ENCODE assay signal across 22 cellular contexts in the genomic region with DNA sequence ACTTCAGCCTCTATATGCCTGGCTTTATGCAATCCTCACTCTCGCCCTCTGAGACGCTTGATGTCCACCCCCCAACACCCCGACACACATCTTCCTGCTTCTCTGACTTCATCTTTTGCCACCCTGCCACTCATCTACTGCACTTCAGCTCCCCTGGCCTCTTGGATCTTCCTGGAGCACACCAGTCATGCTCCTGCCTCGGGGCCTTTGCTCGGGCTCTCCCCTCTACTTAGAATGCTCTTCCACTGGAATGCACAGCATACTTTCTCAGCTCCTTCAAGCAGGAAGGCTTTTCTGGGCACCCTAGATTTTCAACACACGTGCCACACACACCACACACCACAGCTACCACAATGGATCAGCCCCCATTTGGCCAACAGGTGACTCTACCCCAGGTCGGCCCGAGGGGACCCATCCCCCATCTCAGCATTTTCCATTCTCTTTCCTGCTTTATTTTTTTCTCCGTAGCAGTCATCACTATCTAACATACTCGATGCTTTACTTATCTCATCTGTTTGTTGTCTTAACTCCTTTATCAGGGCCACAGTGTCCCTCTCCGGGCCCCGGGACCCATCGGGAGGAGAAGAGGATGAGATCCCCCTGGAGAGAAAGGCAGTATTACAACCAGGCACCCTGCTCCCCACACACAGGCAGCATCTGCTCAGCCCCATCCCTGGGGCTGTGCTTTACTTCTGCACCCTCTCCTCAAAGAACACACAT. TPM values are rescaled to one million over a fixed set of nuclear protein-coding genes. Genes with fewer than 3 reads are reported as not detected.
DNase-seq lines count a peak whose midpoint lies in the region; ATAC-seq and TF ChIP-seq lines count a peak whose summit lies in the region.
"Had no signal": no experiment of that assay in that cellular context is flagged by ENCODE, and none has a peak within 500 bp of the region (broad histone marks: within the 10 kb centered on the region; RNA-seq: fewer than 3 reads in every experiment).

No MANE protein-coding gene starts in this region.

- H3K27ac Mint-ChIP-seq in activated naive CD8-positive, alpha-beta T cell treated with anti-CD3 and anti-CD28 coated beads, Interleukin-2, amount 10 ng/mL, durations not matched to agents 7 days and 5 days, result peak overlapping the region; percentile 6
- no peak overlapping the region for H3K27ac Mint-ChIP-seq in activated naive CD8-positive, alpha-beta T cell treated with anti-CD3 and anti-CD28 coated beads for 36 hours
- H3K27ac Mint-ChIP-seq in endodermal cell (no peak overlapping the region), osteocyte (ENCODE audit: unreplicated experiment) (no peak overlapping the region)
- H3K27ac Mint-ChIP-seq: B cell; CD4-positive, CD25-positive, alpha-beta regulatory T cell; CD8-positive, alpha-beta T cell had no signal

- H3K4me3 Mint-ChIP-seq in activated naive CD8-positive, alpha-beta T cell treated with anti-CD3 and anti-CD28 coated beads, Interleukin-2, amount 10 ng/mL, durations not matched to agents 7 days and 5 days, result no peak overlapping the region
- H3K4me3 Mint-ChIP-seq in activated naive CD8-positive, alpha-beta T cell treated with anti-CD3 and anti-CD28 coated beads for 36 hours, result no peak overlapping the region
- H3K4me3 Mint-ChIP-seq in endodermal cell (no peak overlapping the region), osteocyte (ENCODE audit: unreplicated experiment) (no peak overlapping the region)
- H3K4me3 Mint-ChIP-seq: B cell; CD8-positive, alpha-beta T cell had no signal

- H3K9ac ChIP-seq in endodermal cell (ENCODE audit: extremely low read depth, low read length, poor library complexity, severe bottlenecking), result no peak overlapping the region
- no peak overlapping the region for H3K9ac ChIP-seq in Karpas-422 (ENCODE audit: low read length)
- H3K9ac ChIP-seq: BLaER1 had no signal

- peaks cover 5% of the 10 kb centered on the region for H3K27me3 Mint-ChIP-seq in activated naive CD8-positive, alpha-beta T cell treated with anti-CD3 and anti-CD28 coated beads, Interleukin-2, amount 10 ng/mL, durations not matched to agents 7 days and 5 days
- H3K27me3 Mint-ChIP-seq in activated naive CD8-positive, alpha-beta T cell treated with anti-CD3 and anti-CD28 coated beads for 36 hours, result peaks cover 18% of the 10 kb centered on the region
- H3K27me3 Mint-ChIP-seq in endodermal cell (ENCODE audit: insufficient read depth) (peaks cover 34% of the 10 kb centered on the region), osteocyte (ENCODE audit: unreplicated experiment) (peaks cover 28% of the 10 kb centered on the region)

- DNase-seq in activated naive CD8-positive, alpha-beta T cell treated with anti-CD3 and anti-CD28 coated beads, Interleukin-2, amount 10 ng/mL, durations not matched to agents 7 days and 5 days, result no peak
- no peak for DNase-seq in activated naive CD8-positive, alpha-beta T cell treated with anti-CD3 and anti-CD28 coated beads for 36 hours
- DNase-seq in RPMI7951 (ENCODE audit: low read depth) (peak; percentile 16), endodermal cell (no peak), osteocyte (ENCODE audit: extremely low spot score, unreplicated experiment) (peak; percentile 67), Karpas-422 (no peak), substantia nigra (lab: John Stamatoyannopoulos, UW) (no peak)
- DNase-seq: CD4-positive, CD25-positive, alpha-beta regulatory T cell; CD8-positive, alpha-beta T cell; DMS 273 treated with DMSO at 0.1 percent for 48 hours; DMS53; DMS79 treated with DMSO at 0.1 percent for 48 hours; GF-D8; GOT3 had no signal

- no peak overlapping the region for H3K4me3 ChIP-seq in endodermal cell (ENCODE audit: low read length)
- no peak overlapping the region for H3K4me3 ChIP-seq in Karpas-422 (ENCODE audit: low read length)
- H3K4me3 ChIP-seq: BLaER1, HAP-1 had no signal

- H3K4me1 ChIP-seq in endodermal cell (ENCODE audit: control insufficient read depth, insufficient read depth, low read length) (no peaks in the 10 kb centered on the region), Karpas-422 (ENCODE audit: low read length) (no peaks in the 10 kb centered on the region)
- H3K4me1 ChIP-seq: HAP-1 had no signal

- TF ChIP-seq CTCF in endodermal cell (conservative IDR thresholded peaks at IDR 0.05) (peak; percentile 14), osteocyte (IDR thresholded peaks at IDR 0.05) (no peak)

- H3K4me2 ChIP-seq in Karpas-422 (ENCODE audit: low read depth, low read length, poor library complexity, severe bottlenecking), result no peak overlapping the region
- H3K4me2 ChIP-seq: BLaER1 had no signal

- no peaks in the 10 kb centered on the region for H3K36me3 Mint-ChIP-seq in activated naive CD8-positive, alpha-beta T cell treated with anti-CD3 and anti-CD28 coated beads, Interleukin-2, amount 10 ng/mL, durations not matched to agents 7 days and 5 days
- no peaks in the 10 kb centered on the region for H3K36me3 Mint-ChIP-seq in activated naive CD8-positive, alpha-beta T cell treated with anti-CD3 and anti-CD28 coated beads for 36 hours
- H3K36me3 Mint-ChIP-seq in endodermal cell (ENCODE audit: low read depth) (no peaks in the 10 kb centered on the region), osteocyte (ENCODE audit: unreplicated experiment) (no peaks in the 10 kb centered on the region)
- H3K36me3 Mint-ChIP-seq: CD4-positive, CD25-positive, alpha-beta regulatory T cell; CD8-positive, alpha-beta T cell had no signal

- no peaks in the 10 kb centered on the region for H3K79me2 ChIP-seq in Karpas-422 (ENCODE audit: low read length)

- no peaks in the 10 kb centered on the region for H3K9me3 Mint-ChIP-seq in activated naive CD8-positive, alpha-beta T cell treated with anti-CD3 and anti-CD28 coated beads, Interleukin-2, amount 10 ng/mL, durations not matched to agents 7 days and 5 days
- no peaks in the 10 kb centered on the region for H3K9me3 Mint-ChIP-seq in activated naive CD8-positive, alpha-beta T cell treated with anti-CD3 and anti-CD28 coated beads for 36 hours
- H3K9me3 Mint-ChIP-seq in endodermal cell (no peaks in the 10 kb centered on the region), osteocyte (ENCODE audit: unreplicated experiment) (no peaks in the 10 kb centered on the region)
- H3K9me3 Mint-ChIP-seq: CD8-positive, alpha-beta T cell had no signal

- H3K9me3 ChIP-seq in endodermal cell (ENCODE audit: control insufficient read depth, low read length) (no peaks in the 10 kb centered on the region), Karpas-422 (ENCODE audit: low read length) (no peaks in the 10 kb centered on the region)
- H3K9me3 ChIP-seq: BLaER1, HAP-1 had no signal

- ATAC-seq in activated naive CD8-positive, alpha-beta T cell treated with anti-CD3 and anti-CD28 coated beads, Interleukin-2, amount 10 ng/mL, durations not matched to agents 7 days and 5 days (ENCODE audit: low read depth), result no peak
- ATAC-seq in GM19395 (IDR thresholded peaks at IDR 0.05; ENCODE audit: unreplicated experiment), result no peak
- ATAC-seq: CD8-positive, alpha-beta T cell had no signal

- no peaks in the 10 kb centered on the region for H3K9me2 ChIP-seq in Karpas-422 (replicated peaks; ENCODE audit: insufficient read depth, low read length)

- no peaks in the 10 kb centered on the region for H4K20me1 ChIP-seq in Karpas-422 (ENCODE audit: insufficient read depth, low read depth, low read length)
- H4K20me1 ChIP-seq: BLaER1 had no signal

- no peaks in the 10 kb centered on the region for H3K36me3 ChIP-seq in endodermal cell (ENCODE audit: control insufficient read depth, insufficient read depth, low read length)
- no peaks in the 10 kb centered on the region for H3K36me3 ChIP-seq in Karpas-422 (ENCODE audit: insufficient read depth, low read length)
- H3K36me3 ChIP-seq: BLaER1, HAP-1 had no signal

- H3K27ac ChIP-seq in endodermal cell (ENCODE audit: low read depth, low read length), result no peak overlapping the region
- no peak overlapping the region for H3K27ac ChIP-seq in Karpas-422 (ENCODE audit: low read length)
- H3K27ac ChIP-seq in substantia nigra (ENCODE audit: low read depth, low read length, poor library complexity, severe bottlenecking), result no peak overlapping the region
- H3K27ac ChIP-seq: 22Rv1, BLaER1, C4-2B had no signal

- H3K27me3 ChIP-seq in endodermal cell (ENCODE audit: control insufficient read depth, insufficient read depth, low read length, poor library complexity, severe bottlenecking) (peaks cover 27% of the 10 kb centered on the region), Karpas-422 (ENCODE audit: low read length) (no peaks in the 10 kb centered on the region)
- H3K27me3 ChIP-seq: BLaER1 had no signal

- H3K4me1 Mint-ChIP-seq in activated naive CD8-positive, alpha-beta T cell treated with anti-CD3 and anti-CD28 coated beads, Interleukin-2, amount 10 ng/mL, durations not matched to agents 7 days and 5 days, result peaks cover 12% of the 10 kb centered on the region
- H3K4me1 Mint-ChIP-seq in activated naive CD8-positive, alpha-beta T cell treated with anti-CD3 and anti-CD28 coated beads for 36 hours, result peaks cover 3% of the 10 kb centered on the region
- H3K4me1 Mint-ChIP-seq in endodermal cell (peaks cover 15% of the 10 kb centered on the region), osteocyte (ENCODE audit: unreplicated experiment) (peaks cover 3% of the 10 kb centered on the region)

- H2AFZ ChIP-seq in Karpas-422 (ENCODE audit: low read length), result no peak overlapping the region

- POLR2A ChIA-PET in activated naive CD8-positive, alpha-beta T cell treated with anti-CD3 and anti-CD28 coated beads, Interleukin-2, amount 10 ng/mL, durations not matched to agents 7 days and 5 days (lab: Charles Lee), result no interaction called here

- WGBS in endodermal cell (ENCODE audit: insufficient coverage in 1 of 2, insufficient read length in 1 of 2), 2 experiments, result 87 to 93% methylated on average over 13 of the region's 13 CpGs

RNA-seq across cellular contexts. Expression of a gene that starts 2.3 kb away (rescaled TPM):
- total RNA-seq in activated naive CD8-positive, alpha-beta T cell treated with anti-CD3 and anti-CD28 coated beads, Interleukin-2, amount 10 ng/mL, durations not matched to agents 7 days and 5 days, result 1 to 10 TPM; 3.0 to 4.9 TPM
- 1 to 10 TPM; 1.6 to 2.0 TPM for total RNA-seq in activated naive CD8-positive, alpha-beta T cell treated with anti-CD3 and anti-CD28 coated beads for 36 hours
- not detected in 2 replicates for total RNA-seq in RPMI7951 (2014; rRNA removed; shearing (Covaris generic))
- total RNA-seq in endodermal cell (under 1 TPM in 1 of 2 donors, not detected in 1; 0.35 TPM), osteocyte (not detected in 2 replicates)
- polyA plus RNA-seq in endodermal cell (2013, experiment 1 of 2), result not detected
- not detected for polyA plus RNA-seq in endodermal cell (2013, experiment 2 of 2)
- 0.11 TPM in 1 of 2 replicates, not detected in the other for total RNA-seq in Karpas-422 (2014; rRNA removed; shearing (Covaris generic); ENCODE audit: low replicate concordance)
- total RNA-seq: B cell, Daoy had no signal
- polyA plus RNA-seq: AG04450 had no signal

RNA-seq across cellular contexts. Expression of a gene that starts 54.5 kb away (rescaled TPM):
- total RNA-seq in activated naive CD8-positive, alpha-beta T cell treated with anti-CD3 and anti-CD28 coated beads, Interleukin-2, amount 10 ng/mL, durations not matched to agents 7 days and 5 days, result under 1 TPM; 0.28 to 0.57 TPM
- total RNA-seq in activated naive CD8-positive, alpha-beta T cell treated with anti-CD3 and anti-CD28 coated beads for 36 hours, result 1 to 10 TPM in 1 of 2 experiments, under 1 TPM in 1; 0.31 to 1.2 TPM
- not detected in 2 replicates for total RNA-seq in RPMI7951 (2014; rRNA removed; shearing (Covaris generic))
- total RNA-seq in endodermal cell, result not detected
- polyA plus RNA-seq in endodermal cell (2013, experiment 1 of 2), result not detected
- polyA plus RNA-seq in endodermal cell (2013, experiment 2 of 2), result not detected
- not detected in 2 replicates for total RNA-seq in osteocyte
- total RNA-seq in Karpas-422 (2014; rRNA removed; shearing (Covaris generic); ENCODE audit: low replicate concordance), result not detected in 2 replicates
- total RNA-seq: B cell; CD4-positive, CD25-positive, alpha-beta regulatory T cell; CD8-positive, alpha-beta T cell; Daoy had no signal
- polyA plus RNA-seq: AG04450; CD4-positive, CD25-positive, alpha-beta regulatory T cell had no signal

Comparison
In these comparisons a context has a peak if more than half of its experiments do, and no peak if none do; other contexts are left out.
1. DNase-seq: peak in RPMI7951 (single experiment) and osteocyte (single experiment); none in activated naive CD8-positive, alpha-beta T cell treated with anti-CD3 and anti-CD28 coated beads, Interleukin-2, amount 10 ng/mL, durations not matched to agents 7 days and 5 days (single experiment), activated naive CD8-positive, alpha-beta T cell treated with anti-CD3 and anti-CD28 coated beads for 36 hours (single experiment), endodermal cell (single experiment), Karpas-422 (single experiment) and substantia nigra (0 of 49).